In the genomic region with DNA sequence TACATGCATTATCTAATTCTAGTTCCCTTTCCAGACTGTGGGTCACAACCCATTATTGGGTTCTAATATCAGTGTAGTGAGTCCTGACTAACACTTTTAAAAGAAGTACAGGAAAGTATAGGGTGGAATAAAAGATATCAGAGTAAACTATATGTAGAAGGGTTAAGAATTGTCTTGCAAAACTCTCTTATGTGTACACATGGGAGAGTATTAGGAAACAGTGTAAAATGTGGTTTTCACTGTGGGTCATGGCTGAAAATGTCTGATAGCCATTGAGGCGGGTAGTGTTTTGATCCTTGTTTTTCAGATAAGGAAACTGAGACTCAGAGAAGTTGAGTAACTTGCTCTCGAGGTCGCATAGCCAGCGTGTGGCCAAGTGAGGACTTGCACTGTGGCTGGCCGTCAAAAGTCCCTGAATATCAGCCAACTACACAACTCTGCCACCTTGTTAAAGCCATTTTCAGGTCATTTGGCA, we compare ENCODE assay signal across 11 cellular contexts. TPM values are rescaled to one million over a fixed set of nuclear protein-coding genes. Genes with fewer than 3 reads are reported as not detected.
A peak's percentile ranks its signal among the peaks of the same experiment; 100 is the strongest.
DNase-seq lines count a peak whose midpoint lies in the region; ATAC-seq and TF ChIP-seq lines count a peak whose summit lies in the region.
"Had no signal": no experiment of that assay in that cellular context is flagged by ENCODE, and none has a peak within 500 bp of the region (broad histone marks: within the 10 kb centered on the region; RNA-seq: fewer than 3 reads in every experiment).

No MANE protein-coding gene starts in this region.

- 73 to 79% methylated on average over 4 to 5 of the region's 5 CpGs for WGBS in gastroesophageal sphincter (ENCODE audit: low coverage in 1 of 2), 2 donors
- whole genome bisulfite sequencing in trophoblast cell (ENCODE audit: extremely low coverage, insufficient coverage, insufficient read length) = no CpG with 5 or more reads among the region's 5 CpGs

- H3K9me3 ChIP-seq in gastroesophageal sphincter (no peaks in the 10 kb centered on the region), trophoblast cell (ENCODE audit: insufficient read depth, low read depth, low read length) (no peaks in the 10 kb centered on the region)
- H3K9me3 ChIP-seq: gastrocnemius medialis had no signal

- no peak overlapping the region for H3K4ac ChIP-seq in trophoblast cell (ENCODE audit: low read depth, low read length)

- no peak overlapping the region for H2BK120ac ChIP-seq in trophoblast cell (ENCODE audit: insufficient read depth, low read length, poor library complexity)

- H3K18ac ChIP-seq in trophoblast cell (ENCODE audit: low read length) = no peak overlapping the region

- H4K8ac ChIP-seq in trophoblast cell (ENCODE audit: low read depth, low read length) = no peak overlapping the region

- no peak overlapping the region for H3K4me3 Mint-ChIP-seq in T-helper 2 cell treated with Interferon-gamma antibody and Interleukin-4, amounts not matched to agents 5 μg/mL and 100 μg/mL, for 36 hours

- H3K9ac ChIP-seq in KMS-11 = no peak overlapping the region
- H3K9ac ChIP-seq in trophoblast cell (ENCODE audit: low read length) = no peak overlapping the region

- H3K4me3 ChIP-seq in KMS-11 (IDR thresholded peaks at IDR 0.05; ENCODE audit: insufficient read depth, low read depth, low read length) = no peak overlapping the region
- H3K4me3 ChIP-seq in gastroesophageal sphincter = no peak overlapping the region
- H3K4me3 ChIP-seq in trophoblast cell (ENCODE audit: low read depth, low read length) = no peak overlapping the region
- H3K4me3 ChIP-seq: gastrocnemius medialis had no signal

- DNase-seq in trophoblast cell (peak; percentile 60 to 87), AG08395 (ENCODE audit: low spot score) (no peak), GM20000 (ENCODE audit: low spot score) (no peak)
- no peak for DNase-seq in T-helper 2 cell treated with Interferon-gamma antibody and Interleukin-4, amounts not matched to agents 5 μg/mL and 100 μg/mL, for 36 hours (ENCODE audit: low spot score)
- DNase-seq: activated effector memory CD4-positive, alpha-beta T cell treated with Interleukin-2 at 50 U/mL for 16 hours; gastrocnemius medialis; NCI-H2029 treated with DMSO at 0.1 percent for 48 hours had no signal

- no peaks in the 10 kb centered on the region for H3K27me3 ChIP-seq in KMS-11 (ENCODE audit: insufficient read depth, low read depth)
- no peaks in the 10 kb centered on the region for H3K27me3 ChIP-seq in gastroesophageal sphincter
- H3K27me3 ChIP-seq in trophoblast cell (ENCODE audit: insufficient read depth, low read length) = no peaks in the 10 kb centered on the region
- H3K27me3 ChIP-seq: gastrocnemius medialis had no signal

- H2AFZ ChIP-seq in KMS-11 (ENCODE audit: low read depth) = peak overlapping the region; percentile 29; the same call in 1 of the 2 replicates
- no peak overlapping the region for H2AFZ ChIP-seq in trophoblast cell (ENCODE audit: insufficient read depth, low read length, poor library complexity)

- no peaks in the 10 kb centered on the region for H3K36me3 Mint-ChIP-seq in T-helper 2 cell treated with Interferon-gamma antibody and Interleukin-4, amounts not matched to agents 5 μg/mL and 100 μg/mL, for 36 hours (ENCODE audit: low read depth)

- no peaks in the 10 kb centered on the region for H3K4me1 Mint-ChIP-seq in T-helper 2 cell treated with Interferon-gamma antibody and Interleukin-4, amounts not matched to agents 5 μg/mL and 100 μg/mL, for 36 hours (ENCODE audit: low read depth)

- H3K27me3 Mint-ChIP-seq in T-helper 2 cell treated with Interferon-gamma antibody and Interleukin-4, amounts not matched to agents 5 μg/mL and 100 μg/mL, for 36 hours (ENCODE audit: low read depth) = no peaks in the 10 kb centered on the region

- H3K36me3 ChIP-seq in KMS-11 (ENCODE audit: insufficient read depth) (no peaks in the 10 kb centered on the region), gastroesophageal sphincter (peaks cover 0 to 73% of the 10 kb centered on the region in 2 donors), trophoblast cell (ENCODE audit: control insufficient read depth in 1 of 2, insufficient read depth in 2 of 2, low read length in 2 of 2) (no peaks in the 10 kb centered on the region)

- no peak overlapping the region for H2BK12ac ChIP-seq in trophoblast cell (ENCODE audit: low read length)

- no peaks in the 10 kb centered on the region for H3K9me3 Mint-ChIP-seq in T-helper 2 cell treated with Interferon-gamma antibody and Interleukin-4, amounts not matched to agents 5 μg/mL and 100 μg/mL, for 36 hours

- H3K4me2 ChIP-seq in KMS-11 (peak overlapping the region; percentile 43), trophoblast cell (ENCODE audit: low read length) (no peak overlapping the region)

- no peak for TF ChIP-seq EP300 in gastroesophageal sphincter (IDR thresholded peaks at IDR 0.05)

- no peak overlapping the region for H2BK5ac ChIP-seq in trophoblast cell (ENCODE audit: low read depth, low read length, poor library complexity)

- H3K4me1 ChIP-seq in KMS-11 (ENCODE audit: low read depth, poor library complexity, severe bottlenecking) (peaks cover 25% of the 10 kb centered on the region), gastroesophageal sphincter (peaks cover 0 to 31% (median 0%) of the 10 kb centered on the region in 3 donors), trophoblast cell (ENCODE audit: control insufficient read depth in 1 of 2, insufficient read depth in 2 of 2, low read length in 2 of 2) (peaks cover 0 to 9% of the 10 kb centered on the region in 2 experiments)

- H3K79me2 ChIP-seq in KMS-11 (ENCODE audit: insufficient read depth, low read depth) (no peaks in the 10 kb centered on the region), trophoblast cell (ENCODE audit: control insufficient read depth, insufficient read depth, low read length, poor library complexity) (no peaks in the 10 kb centered on the region)

- ATAC-seq in GM18499 (IDR thresholded peaks at IDR 0.05; ENCODE audit: insufficient read depth, unreplicated experiment) = peak; percentile 30
- ATAC-seq in gastroesophageal sphincter = peak; percentile 48
- ATAC-seq in HG02970 (IDR thresholded peaks at IDR 0.05; ENCODE audit: low FRiP score, unreplicated experiment) = no peak

- H3K27ac Mint-ChIP-seq in T-helper 2 cell treated with Interferon-gamma antibody and Interleukin-4, amounts not matched to agents 5 μg/mL and 100 μg/mL, for 36 hours = no peak overlapping the region

- H4K12ac ChIP-seq in trophoblast cell (ENCODE audit: low read depth, low read length) = no peak overlapping the region

- H2AK5ac ChIP-seq in trophoblast cell (ENCODE audit: low read length) = no peak overlapping the region

- H3K27ac ChIP-seq in KMS-11 (peak overlapping the region; percentile 27; the same call in 1 of the 2 replicates), gastroesophageal sphincter (peak overlapping the region; percentile 31 to 64 (median 46)), trophoblast cell (ENCODE audit: low read depth, low read length) (peak overlapping the region; percentile 11)

- TF ChIP-seq CTCF in KMS-11 (conservative IDR thresholded peaks at IDR 0.05; ENCODE audit: low read depth, low read length) (no peak), gastroesophageal sphincter (IDR thresholded peaks at IDR 0.05) (no peak), GM20000 (IDR thresholded peaks at IDR 0.05; ENCODE audit: extremely low read depth, missing control alignments) (no peak)

- TF ChIP-seq POLR2A in gastroesophageal sphincter (IDR thresholded peaks at IDR 0.05) = no peak

- H3K14ac ChIP-seq in trophoblast cell (ENCODE audit: low read length) = no peak overlapping the region

- H3K23ac ChIP-seq in trophoblast cell (ENCODE audit: low read length) = no peak overlapping the region

- no peak overlapping the region for H4K91ac ChIP-seq in trophoblast cell (ENCODE audit: low read depth, low read length)

- no peaks in the 10 kb centered on the region for H3K79me1 ChIP-seq in trophoblast cell (ENCODE audit: low read length)

- no peaks in the 10 kb centered on the region for H4K20me1 ChIP-seq in KMS-11 (ENCODE audit: insufficient read depth)

RNA-seq across cellular contexts. Expression of gene MTARC1, which starts 18.5 kb away (rescaled TPM):
- total RNA-seq in gastroesophageal sphincter = 1 to 10 TPM; 3.7 to 8.1 (median 5.4) TPM
- 25.0 and 26.3 TPM in 2 replicates for polyA plus RNA-seq in trophoblast cell (2013)

RNA-seq across cellular contexts. Expression of gene MTARC2, which starts 20.0 kb away (rescaled TPM):
- total RNA-seq in gastroesophageal sphincter = 10 to 100 TPM; 13.0 to 32.5 (median 17.9) TPM
- polyA plus RNA-seq in trophoblast cell (2013) = 5.5 and 5.6 TPM in 2 replicates

Comparison
In these comparisons a context has a peak if more than half of its experiments do, and no peak if none do; other contexts are left out.
1. DNase-seq: peak in trophoblast cell (2 of 2); none in T-helper 2 cell treated with Interferon-gamma antibody and Interleukin-4, amounts not matched to agents 5 μg/mL and 100 μg/mL, for 36 hours (single experiment), AG08395 (single experiment) and GM20000 (single experiment).
2. Peak in every context shown above with its lines, with median percentiles within 50 percentile points of each other: H3K27ac ChIP-seq.